Comparison of ENCODE assay signal across 17 cellular contexts in the genomic region with DNA sequence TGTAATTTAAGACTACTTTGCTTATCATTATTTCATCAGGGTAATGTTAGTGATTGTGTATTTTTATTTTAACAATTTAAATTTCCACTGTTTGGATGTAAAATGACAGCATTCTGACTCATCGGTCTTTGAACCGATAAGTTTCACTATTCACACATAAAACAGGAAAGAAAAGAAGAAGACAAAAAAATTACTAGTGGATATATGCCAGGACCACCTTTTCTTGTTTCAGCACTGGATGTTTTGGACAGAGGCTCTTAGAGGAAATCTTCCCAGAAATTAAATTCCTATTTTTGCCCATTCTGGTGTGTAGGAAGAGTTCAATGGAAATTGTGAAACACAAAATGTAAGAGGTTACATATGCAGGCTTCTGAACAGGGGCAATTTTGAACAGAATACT. TPM values are rescaled to one million over a fixed set of nuclear protein-coding genes. Genes with fewer than 3 reads are reported as not detected.
DNase-seq lines count a peak whose midpoint lies in the region; ATAC-seq, FAIRE-seq and TF ChIP-seq lines count a peak whose summit lies in the region.
"Had no signal": no experiment of that assay in that cellular context is flagged by ENCODE, and none has a peak within 500 bp of the region (broad histone marks: within the 10 kb centered on the region; RNA-seq: fewer than 3 reads in every experiment).

No MANE protein-coding gene starts in this region.

- POLR2A ChIA-PET in A549 (lab: Yijun Ruan, JAX) = no interaction called here
- POLR2A ChIA-PET in activated CD4-positive, alpha-beta memory T cell treated with anti-CD3 and anti-CD28 coated beads for 36 hours (lab: Charles Lee) = no interaction called here

- peak overlapping the region; percentile 46 for H3K4me2 ChIP-seq in A549

- H3K4me3 Mint-ChIP-seq in activated CD4-positive, alpha-beta memory T cell treated with anti-CD3 and anti-CD28 coated beads for 36 hours = no peak overlapping the region
- H3K4me3 Mint-ChIP-seq: activated CD8-positive, alpha-beta T cell treated with anti-CD3 and anti-CD28 coated beads for 36 hours; natural killer cell treated with Interleukin-12 subunit alpha and Interleukin-12 subunit beta and Interleukin-15 and Interleukin-18, amount 100 ng/mL, for 72 hours; stimulated activated naive CD8-positive, alpha-beta T cell treated with anti-CD3 and anti-CD28 coated beads, Interleukin-15, amount 100 ng/mL, for 72 hours had no signal

- no peak overlapping the region for H3K9ac ChIP-seq in adipocyte (ENCODE audit: low read length)

- H3K27ac Mint-ChIP-seq in activated CD4-positive, alpha-beta memory T cell treated with anti-CD3 and anti-CD28 coated beads for 36 hours = no peak overlapping the region
- H3K27ac Mint-ChIP-seq: activated CD8-positive, alpha-beta T cell treated with anti-CD3 and anti-CD28 coated beads for 36 hours; natural killer cell treated with Interleukin-12 subunit alpha and Interleukin-12 subunit beta and Interleukin-15 and Interleukin-18, amount 100 ng/mL, for 72 hours; stimulated activated naive CD8-positive, alpha-beta T cell treated with anti-CD3 and anti-CD28 coated beads, Interleukin-15, amount 100 ng/mL, for 72 hours had no signal

- H3K36me3 ChIP-seq in adipocyte (ENCODE audit: control insufficient read depth, insufficient read depth, low read length, severe bottlenecking) = no peaks in the 10 kb centered on the region

- H3K4me1 Mint-ChIP-seq in activated CD4-positive, alpha-beta memory T cell treated with anti-CD3 and anti-CD28 coated beads for 36 hours (ENCODE audit: low read depth) = no peaks in the 10 kb centered on the region
- H3K4me1 Mint-ChIP-seq: stimulated activated naive CD8-positive, alpha-beta T cell treated with anti-CD3 and anti-CD28 coated beads, Interleukin-15, amount 100 ng/mL, for 72 hours had no signal

- no peak for TF ChIP-seq POLR2A in A549 (IDR thresholded peaks at IDR 0.05; ENCODE audit: low read length)
- no peak for TF ChIP-seq POLR2A in GM12892 (IDR thresholded peaks at IDR 0.05; ENCODE audit: low read depth, low read length)

- H3K9me3 Mint-ChIP-seq in activated CD4-positive, alpha-beta memory T cell treated with anti-CD3 and anti-CD28 coated beads for 36 hours = no peaks in the 10 kb centered on the region
- H3K9me3 Mint-ChIP-seq: activated CD8-positive, alpha-beta T cell treated with anti-CD3 and anti-CD28 coated beads for 36 hours; stimulated activated naive CD8-positive, alpha-beta T cell treated with anti-CD3 and anti-CD28 coated beads, Interleukin-15, amount 100 ng/mL, for 72 hours had no signal

- H3K9me3 ChIP-seq in A549 (no peaks in the 10 kb centered on the region), adipocyte (ENCODE audit: control insufficient read depth, low read length) (no peaks in the 10 kb centered on the region)

- ATAC-seq in A549 (no peak), HG03378 (IDR thresholded peaks at IDR 0.05; ENCODE audit: unreplicated experiment) (no peak)
- ATAC-seq: activated CD8-positive, alpha-beta T cell treated with anti-CD3 and anti-CD28 coated beads for 36 hours; natural killer cell treated with Interleukin-12 subunit alpha and Interleukin-12 subunit beta and Interleukin-15 and Interleukin-18, amount 100 ng/mL, for 72 hours; Panc1; stimulated activated naive CD8-positive, alpha-beta T cell treated with anti-CD3 and anti-CD28 coated beads, Interleukin-15, amount 100 ng/mL, for 72 hours had no signal

- no peak for TF ChIP-seq EP300 in A549 (IDR thresholded peaks at IDR 0.05)

- no peak for TF ChIP-seq CTCF in A549 (IDR thresholded peaks at IDR 0.05)

- H3K4me1 ChIP-seq in A549 = peaks cover 35% of the 10 kb centered on the region
- peaks cover 12% of the 10 kb centered on the region for H3K4me1 ChIP-seq in adipocyte (ENCODE audit: control insufficient read depth, insufficient read depth, low read length)

- WGBS in A549 (ENCODE audit: missing lambda C conversion rate) = 6% methylated on average over 2 of the region's 2 CpGs

- H3K4me3 ChIP-seq in A549 = no peak overlapping the region
- no peak overlapping the region for H3K4me3 ChIP-seq in adipocyte (ENCODE audit: low read length)

- intact Hi-C loops in activated CD4-positive, alpha-beta memory T cell treated with anti-CD3 and anti-CD28 coated beads for 36 hours (cut with micrococcal nuclease) = no loop called here

- DNase-seq in A549 (ENCODE audit: low read depth in 1 of 2, low spot score in 1 of 2) (no peak), HCEC 1CT (peak; percentile 64), adipocyte (ENCODE audit: low read depth) (peak; percentile 47), fibroblast of peridontal ligament (ENCODE audit: extremely low read depth) (peak; percentile 57), GM12892 (ENCODE audit: insufficient read length) (no peak), activated gamma-delta T cell treated with Interleukin-2 at 50 U/mL for 16 hours (no peak)
- DNase-seq in activated CD4-positive, alpha-beta memory T cell treated with anti-CD3 and anti-CD28 coated beads for 36 hours = no peak
- DNase-seq: activated CD8-positive, alpha-beta T cell treated with anti-CD3 and anti-CD28 coated beads for 36 hours; amniotic stem cell; NCI-H187; NCI-H524; stimulated activated CD4-positive, alpha-beta T cell treated with anti-CD3 and anti-CD28 coated beads, Interleukin-15, amount 100 ng/mL, for 24 hours; stimulated activated naive CD8-positive, alpha-beta T cell treated with anti-CD3 and anti-CD28 coated beads, Interleukin-15, amount 100 ng/mL, for 72 hours had no signal

- H3K27ac ChIP-seq in A549 = no peak overlapping the region

- H3K36me3 Mint-ChIP-seq in activated CD4-positive, alpha-beta memory T cell treated with anti-CD3 and anti-CD28 coated beads for 36 hours = no peaks in the 10 kb centered on the region
- H3K36me3 Mint-ChIP-seq: natural killer cell treated with Interleukin-12 subunit alpha and Interleukin-12 subunit beta and Interleukin-15 and Interleukin-18, amount 100 ng/mL, for 72 hours had no signal

- H3K27me3 ChIP-seq in adipocyte (replicated peaks; ENCODE audit: control insufficient read depth, insufficient read depth, low read length) = no peaks in the 10 kb centered on the region

- CTCF ChIA-PET in A549 (lab: Yijun Ruan, JAX) = no interaction called here
- CTCF ChIA-PET in activated CD4-positive, alpha-beta memory T cell treated with anti-CD3 and anti-CD28 coated beads for 36 hours (lab: Charles Lee) = no interaction called here

- H3K27me3 Mint-ChIP-seq in activated CD4-positive, alpha-beta memory T cell treated with anti-CD3 and anti-CD28 coated beads for 36 hours = no peaks in the 10 kb centered on the region
- H3K27me3 Mint-ChIP-seq: activated CD8-positive, alpha-beta T cell treated with anti-CD3 and anti-CD28 coated beads for 36 hours; natural killer cell treated with Interleukin-12 subunit alpha and Interleukin-12 subunit beta and Interleukin-15 and Interleukin-18, amount 100 ng/mL, for 72 hours; stimulated activated naive CD8-positive, alpha-beta T cell treated with anti-CD3 and anti-CD28 coated beads, Interleukin-15, amount 100 ng/mL, for 72 hours had no signal

- no peak for TF ChIP-seq RAD21 in A549 (conservative IDR thresholded peaks at IDR 0.05 in 1 of 2, IDR thresholded peaks at IDR 0.05 in 1 of 2)

- FAIRE-seq in A549 (lab: Jason Lieb, UNC) = no peak
- no peak for FAIRE-seq in GM12892 (lab: Jason Lieb, UNC)
- FAIRE-seq: D721Med had no signal

TF ChIP-seq in A549, 52 proteins besides CTCF, POLR2A, EP300 and RAD21 (continues in another document):
- TF ChIP-seq FOSL2 (IDR thresholded peaks at IDR 0.05) (no peak), FOSL2 (CRISPR knock-in tag; IDR thresholded peaks at IDR 0.05) (0 out of 2 replicates have a peak, but pooled peaks have one; percentile 3), EHMT2 (IDR thresholded peaks at IDR 0.05; ENCODE audit: low read depth) (peak; percentile 77; the same call in 1 of the 2 replicates), REST (IDR thresholded peaks at IDR 0.05) (peak; percentile 93), BCL3 (IDR thresholded peaks at IDR 0.05) (no peak)

RNA-seq across cellular contexts. Expression of gene VEGFC, which starts 57.4 kb away (rescaled TPM):
- 14.4 and 17.1 TPM in 2 replicates for polyA plus RNA-seq in A549 (2011; rRNA removed)
- polyA plus RNA-seq in A549 (2012; cell fraction: cytosol; rRNA removed) = 5.0 and 6.1 TPM in 2 replicates
- 3.4 and 4.9 TPM in 2 replicates for polyA plus RNA-seq in A549 (2012; cell fraction: nucleus; rRNA removed)
- polyA plus RNA-seq in A549 (2017; fragmentation: RNase III; extraction: RNeasy Plus Mini Kit Qiagen cat#74134 plus additional on column Dnase treatment) = 10.0 to 11.6 TPM (median 11.2 TPM) in 3 replicates
- polyA minus RNA-seq in A549 (2011; rRNA and poly(A)+ RNA removed) = 11.0 and 12.1 TPM in 2 replicates
- polyA plus RNA-seq in GM12892 (2012; ENCODE audit: missing spikeins) = not detected
- total RNA-seq in activated CD4-positive, alpha-beta memory T cell treated with anti-CD3 and anti-CD28 coated beads for 36 hours = not detected
- total RNA-seq: activated CD8-positive, alpha-beta T cell treated with anti-CD3 and anti-CD28 coated beads for 36 hours; natural killer cell treated with Interleukin-12 subunit alpha and Interleukin-12 subunit beta and Interleukin-15 and Interleukin-18, amount 100 ng/mL, for 72 hours had no signal

Comparison
In these comparisons a context has a peak if more than half of its experiments do, and no peak if none do; other contexts are left out.
1. DNase-seq: peak in HCEC 1CT (single experiment), adipocyte (single experiment) and fibroblast of peridontal ligament (single experiment); none in A549 (0 of 2), GM12892 (single experiment), activated CD4-positive, alpha-beta memory T cell treated with anti-CD3 and anti-CD28 coated beads for 36 hours (single experiment) and activated gamma-delta T cell treated with Interleukin-2 at 50 U/mL for 16 hours (single experiment).